In the genomic region with DNA sequence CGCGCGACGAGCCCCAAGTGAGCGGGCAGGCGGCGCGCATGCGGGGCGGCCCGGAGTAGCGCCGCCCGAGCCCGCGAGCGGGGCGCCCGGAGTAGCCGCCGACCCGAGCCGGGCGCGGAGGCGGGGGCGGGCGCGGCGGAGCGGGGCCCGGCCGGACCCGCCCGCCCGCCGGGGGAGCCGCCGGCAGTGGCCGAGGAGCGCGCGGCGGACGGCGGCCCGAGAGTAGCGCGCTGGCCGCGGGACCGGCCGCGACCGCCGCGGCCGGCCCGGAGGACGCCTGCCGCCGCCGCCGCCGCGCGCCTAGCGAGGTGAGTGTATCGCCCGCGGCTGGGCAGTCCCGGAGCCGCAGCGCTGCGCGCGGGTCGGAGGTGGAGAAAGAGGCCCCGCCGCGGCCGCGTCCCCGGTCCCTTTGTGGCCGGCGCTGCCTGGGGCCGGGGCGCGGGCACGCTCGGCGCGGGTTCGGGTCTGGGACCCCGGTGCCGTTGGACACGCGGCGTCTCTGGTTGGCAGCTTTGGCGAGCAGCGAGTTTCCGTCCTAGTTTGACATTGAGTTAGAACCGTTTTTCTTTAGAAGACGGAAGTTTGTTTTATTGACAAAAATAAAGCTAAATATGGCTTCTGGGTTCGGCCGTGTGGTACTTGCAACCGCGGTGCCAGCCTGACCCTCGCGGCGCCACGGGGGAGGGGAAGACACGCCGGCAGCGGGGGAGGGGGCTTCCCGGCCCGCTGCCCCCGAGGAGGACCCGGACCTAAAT, we compare ENCODE assay signal across 8 cellular contexts. TPM values are rescaled to one million over a fixed set of nuclear protein-coding genes. Genes with fewer than 3 reads are reported as not detected.
DNase-seq lines count a peak whose midpoint lies in the region; ATAC-seq and TF ChIP-seq lines count a peak whose summit lies in the region.

A gene (plus strand): TSS at position 186 of the 755 bp plus-strand sequence. CDS start 72,923 bp downstream, outside the sequence.

- intact Hi-C loops in CD14-positive monocyte (cut with micrococcal nuclease) = loop anchor here in 1 of 2 donors (5.0 to 10.0 kb wide), 3 partner anchors 36 to 167 kb away; a partner anchor contains a TSS
- intact Hi-C loops in T-helper 2 cell treated with Interferon-gamma antibody and Interleukin-4, amounts not matched to agents 100 ng/mL and 5 ng/mL, for 36 hours (cut with micrococcal nuclease) = loop anchor here (1.0 to 5.0 kb wide), 5 partner anchors 35 to 391 kb away; a partner anchor contains a TSS
- intact Hi-C loops in left lung (cut with DNase I) = no loop called here

- H3K4me3 Mint-ChIP-seq in CD14-positive monocyte = peak within 1 kb of the TSS; percentile 77 to 84
- H3K4me3 Mint-ChIP-seq in stimulated activated memory B cell treated with anti-CD40 and anti-IgM and Interleukin-4, amounts not matched to agents 10 μg/mL and 1 μg/mL and 100 μg/mL, for 72 hours = peak within 1 kb of the TSS; percentile 84

- H3K36me3 ChIP-seq in HAP-1 (replicated peaks) = no peaks in the 10 kb centered on the region
- H3K36me3 ChIP-seq in left lung = no peaks in the 10 kb centered on the region

- H3K4me3 ChIP-seq in HAP-1 (peak within 1 kb of the TSS; percentile 50), left lung (peak within 1 kb of the TSS; percentile 62 to 70)

- peaks cover 14% of the 10 kb centered on the region for H3K4me1 ChIP-seq in HAP-1
- peaks cover 9 to 28% of the 10 kb centered on the region in 2 donors for H3K4me1 ChIP-seq in left lung

- H3K9me3 ChIP-seq in HAP-1 = peaks cover 6% of the 10 kb centered on the region; the same call in 1 of the 2 replicates
- H3K9me3 ChIP-seq in left lung = no peaks in the 10 kb centered on the region

- in situ Hi-C loops in HAP-1 (cut with MboI; ENCODE audit: low sequenced_read_pairs) = no loop called here

- DNase-seq in CD14-positive monocyte (ENCODE audit: low spot score) (no peak), HAP-1 (ENCODE audit: low spot score in 2 of 2) (peak in 1 of 2 experiments; percentile 23), left lung (peak; percentile 39 to 86), NCI-H1436 (lab: John Stamatoyannopoulos, UW) (no peak), kidney glomerular epithelial cell (lab: John Stamatoyannopoulos, UW) (no peak)

- H3K27ac ChIP-seq in cingulate gyrus (ENCODE audit: low read depth, low read length) (peak within 1 kb of the TSS; percentile 85), left lung (peak within 1 kb of the TSS; percentile 91 to 94)

- peaks cover 32% of the 10 kb centered on the region for H3K4me1 Mint-ChIP-seq in CD14-positive monocyte
- H3K4me1 Mint-ChIP-seq in stimulated activated memory B cell treated with anti-CD40 and anti-IgM and Interleukin-4, amounts not matched to agents 10 μg/mL and 1 μg/mL and 100 μg/mL, for 72 hours = peaks cover 55% of the 10 kb centered on the region

- peaks cover 3% of the 10 kb centered on the region; the same call in 1 of the 2 replicates for H3K27me3 ChIP-seq in HAP-1 (ENCODE audit: low read depth)
- H3K27me3 ChIP-seq in left lung = no peaks in the 10 kb centered on the region

- H3K27me3 Mint-ChIP-seq in CD14-positive monocyte (ENCODE audit: low read depth in 3 of 3) = peaks cover 0 to 1% (median 1%) of the 10 kb centered on the region in 3 donors
- no peaks in the 10 kb centered on the region for H3K27me3 Mint-ChIP-seq in stimulated activated memory B cell treated with anti-CD40 and anti-IgM and Interleukin-4, amounts not matched to agents 10 μg/mL and 1 μg/mL and 100 μg/mL, for 72 hours

- no peak for TF ChIP-seq CTCF in CD14-positive monocyte (IDR thresholded peaks at IDR 0.05)
- no peak for TF ChIP-seq CTCF in left lung (IDR thresholded peaks at IDR 0.05)

- peaks cover 0 to 8% of the 10 kb centered on the region in 2 donors for H3K36me3 Mint-ChIP-seq in CD14-positive monocyte
- peaks cover 26% of the 10 kb centered on the region for H3K36me3 Mint-ChIP-seq in stimulated activated memory B cell treated with anti-CD40 and anti-IgM and Interleukin-4, amounts not matched to agents 10 μg/mL and 1 μg/mL and 100 μg/mL, for 72 hours

- peak within 1 kb of the TSS in 6 of 7 donors; percentile 30 to 89 (median 74) for H3K27ac Mint-ChIP-seq in CD14-positive monocyte
- peak within 1 kb of the TSS; percentile 69 for H3K27ac Mint-ChIP-seq in stimulated activated memory B cell treated with anti-CD40 and anti-IgM and Interleukin-4, amounts not matched to agents 10 μg/mL and 1 μg/mL and 100 μg/mL, for 72 hours

- ATAC-seq in left lung = peak; percentile 59
- ATAC-seq in stimulated activated memory B cell treated with anti-CD40 and anti-IgM and Interleukin-4, amounts not matched to agents 10 μg/mL and 1 μg/mL and 100 μg/mL, for 72 hours = peak; percentile 61

- peaks cover 3 to 15% (median 7%) of the 10 kb centered on the region in 7 donors for H3K9me3 Mint-ChIP-seq in CD14-positive monocyte
- peaks cover 3% of the 10 kb centered on the region for H3K9me3 Mint-ChIP-seq in stimulated activated memory B cell treated with anti-CD40 and anti-IgM and Interleukin-4, amounts not matched to agents 10 μg/mL and 1 μg/mL and 100 μg/mL, for 72 hours

RNA-seq across cellular contexts. Expression of the gene that starts here (rescaled TPM):
- 10 to 100 TPM; 22.9 to 58.5 TPM for polyA plus RNA-seq in CD14-positive monocyte
- total RNA-seq in T-helper 2 cell treated with Interferon-gamma antibody and Interleukin-4, amounts not matched to agents 100 ng/mL and 5 ng/mL, for 36 hours = 37.6 and 42.9 TPM in 2 replicates
- total RNA-seq in left lung = 100 to 1,000 TPM in 1 of 2 donors, 10 to 100 TPM in 1; 82.5 to 109 TPM

Comparison
In these comparisons a context has a peak if more than half of its experiments do, and no peak if none do; other contexts are left out.
1. DNase-seq: peak in left lung (2 of 2); none in CD14-positive monocyte (single experiment), NCI-H1436 (single experiment) and kidney glomerular epithelial cell (single experiment).